Comparison of ENCODE assay signal across 17 cellular contexts in the genomic region with DNA sequence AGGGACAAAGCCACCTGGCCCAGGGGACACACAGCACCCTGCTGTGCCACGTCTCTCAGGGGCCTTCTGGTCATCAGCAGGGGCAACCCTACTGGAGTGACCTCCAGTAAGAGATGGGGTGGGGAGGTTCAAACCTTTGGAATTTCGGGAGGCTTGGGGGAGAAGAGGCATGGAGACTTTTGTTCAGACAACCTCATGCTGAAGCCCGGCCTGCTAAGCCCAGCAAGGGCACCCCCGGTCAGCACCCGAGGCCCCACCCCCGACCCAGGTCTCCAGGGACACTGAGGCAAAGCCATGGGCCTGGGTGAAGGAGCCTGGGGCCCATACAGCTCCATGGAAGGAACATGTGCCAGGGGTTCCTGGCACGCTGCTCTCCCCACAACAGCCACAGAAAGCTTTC.
"Had no signal": no experiment of that assay in that cellular context is flagged by ENCODE, and none has a peak within 500 bp of the region (broad histone marks: within the 10 kb centered on the region; RNA-seq: fewer than 3 reads in every experiment).

No MANE protein-coding gene starts in this region.

- H3K4me1 ChIP-seq: gastrocnemius medialis, lower lobe of right lung, psoas muscle, suprapubic skin, thyroid gland, uterus had no signal

- H3K4me3 ChIP-seq: esophagus muscularis mucosa, gastrocnemius medialis, left lung, lower lobe of right lung, psoas muscle, suprapubic skin, thyroid gland, upper lobe of left lung, uterus had no signal

- H3K27ac ChIP-seq: epithelial cell of prostate, esophagus muscularis mucosa, gastrocnemius medialis, left lung, lower lobe of right lung, psoas muscle, suprapubic skin, thyroid gland, upper lobe of left lung, uterus had no signal

- H3K9me3 ChIP-seq: esophagus muscularis mucosa, gastrocnemius medialis, left lung, lower lobe of right lung, psoas muscle, suprapubic skin, thyroid gland, upper lobe of left lung, uterus had no signal

- H3K36me3 ChIP-seq: uterus had no signal

- H3K27me3 ChIP-seq: esophagus muscularis mucosa, gastrocnemius medialis, left lung, suprapubic skin, thyroid gland, upper lobe of left lung, uterus had no signal

- DNase-seq: effector memory CD4-positive, alpha-beta T cell; gastrocnemius medialis; glutamatergic neuron; islet precursor cell; lower lobe of right lung; psoas muscle; retina; small intestine; stimulated activated CD4-positive, alpha-beta T cell treated with anti-CD3 and anti-CD28 coated beads, Interleukin-2, amount 100 ng/mL, for 48 hours; stimulated activated naive CD8-positive, alpha-beta T cell treated with anti-CD3 and anti-CD28 coated beads, Interleukin-15, Interleukin-2, amounts not matched to agents 100 U/mL and 50 U/mL, for 24 hours; thyroid gland; uterus had no signal

- ATAC-seq: gastrocnemius medialis; left lung; lower lobe of right lung; psoas muscle; stimulated activated naive CD8-positive, alpha-beta T cell treated with anti-CD3 and anti-CD28 coated beads, Interleukin-15, Interleukin-2, amounts not matched to agents 100 U/mL and 50 U/mL, for 24 hours had no signal
